ENCODE assay signal across 8 cellular contexts in the genomic region with DNA sequence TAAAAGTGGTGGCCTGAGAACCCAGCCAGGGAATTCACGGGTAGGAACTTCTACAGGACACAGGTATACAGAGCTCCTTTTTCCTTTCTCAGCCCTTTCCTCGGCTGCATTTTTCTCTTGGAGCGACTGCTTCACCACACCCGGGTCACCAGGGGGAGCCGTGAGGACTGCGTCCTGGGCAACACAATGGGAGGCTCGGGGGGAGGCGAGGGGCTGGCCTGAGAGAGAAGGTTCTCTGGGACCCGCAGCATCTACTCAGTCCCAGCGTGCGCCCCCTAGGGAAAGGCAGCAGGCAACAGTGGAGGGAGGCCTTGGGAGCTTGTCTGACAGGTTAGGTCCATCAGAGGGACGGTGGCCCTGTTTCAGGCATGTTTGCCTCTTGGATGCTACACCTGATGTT. TPM values are rescaled to one million over a fixed set of nuclear protein-coding genes. Genes with fewer than 3 reads are reported as not detected.
DNase-seq lines count a peak whose midpoint lies in the region; ATAC-seq and TF ChIP-seq lines count a peak whose summit lies in the region.
"Not testable (repeated sequence)": the region's sequence is repeated elsewhere in the genome, so short reads cannot be mapped to it uniquely, and the experiment has no call there.

No MANE protein-coding gene starts in this region.

- not testable (repeated sequence) for H3K27ac Mint-ChIP-seq in GM23338

- H3K9me3 ChIP-seq in BE2C, result not testable (repeated sequence)

- H3F3A ChIP-seq in GM23338 (replicated peaks; ENCODE audit: low read depth), result not testable (repeated sequence)

- H3K4me3 ChIP-seq in BE2C (ENCODE audit: low read depth, low read length); GM23338: not testable (repeated sequence)

- peak; percentile 100 for ATAC-seq in GM23338
- ATAC-seq in esophagus mucosa, result peak; percentile 52
- peak; percentile 79 for ATAC-seq in left colon
- peak; percentile 64 for ATAC-seq in sciatic nerve

- H3K4me2 ChIP-seq in GM23338, result not testable (repeated sequence)

- not testable (repeated sequence) for H2AFZ ChIP-seq in GM23338

- not testable (repeated sequence) for H3K27me3 Mint-ChIP-seq in GM23338 (ENCODE audit: insufficient read depth, low read depth, poor library complexity)

- intact Hi-C loops in left colon (cut with DNase I, micrococcal nuclease); sciatic nerve (cut with DNase I): not testable (repeated sequence)

- not testable (repeated sequence) for H3K79me2 ChIP-seq in GM23338 (replicated peaks; ENCODE audit: insufficient read depth)

- H3K4me3 Mint-ChIP-seq in GM23338, result not testable (repeated sequence)

- not testable (repeated sequence) for H3K27ac ChIP-seq in GM23338 (ENCODE audit: low read depth)

- peak; percentile 75 for TF ChIP-seq CTCF in BE2C (IDR thresholded peaks at IDR 0.05; ENCODE audit: low read depth, low read length)
- TF ChIP-seq CTCF in GM23338 (conservative IDR thresholded peaks at IDR 0.05; ENCODE audit: low read depth in 2 of 2), result peak; percentile 80 to 82

- not testable (repeated sequence) for H3K4me1 Mint-ChIP-seq in GM23338

- not testable (repeated sequence) for H3K9me3 Mint-ChIP-seq in GM23338

- H3K27me3 ChIP-seq in BE2C; GM23338 (ENCODE audit: insufficient read depth): not testable (repeated sequence)

- DNase-seq in BE2C (peak; percentile 92), GM23338 (ENCODE audit: low spot score) (peak; percentile 95), NCI-H1436 (lab: John Stamatoyannopoulos, UW) (peak; percentile 66), SHP77 (lab: John Stamatoyannopoulos, UW) (peak; percentile 73 to 83), left colon (peak; percentile 36 to 53)
- DNase-seq in activated naive CD4-positive, alpha-beta T cell treated with anti-CD3 and anti-CD28 coated beads, Interleukin-2, amount 50 U/mL, for 16 hours, result peak; percentile 11
- not testable (repeated sequence) for DNase-seq in sciatic nerve (ENCODE audit: low spot score)

- not testable (repeated sequence) for H4K20me1 ChIP-seq in GM23338 (replicated peaks; ENCODE audit: insufficient read depth)

- H3K4me1 ChIP-seq in BE2C; GM23338 (ENCODE audit: insufficient read depth): not testable (repeated sequence)

- H3K36me3 ChIP-seq in BE2C; GM23338 (ENCODE audit: insufficient read depth): not testable (repeated sequence)

- H3K9me2 ChIP-seq in GM23338 (ENCODE audit: insufficient read depth), result not testable (repeated sequence)

- not testable (repeated sequence) for H3K36me3 Mint-ChIP-seq in GM23338 (ENCODE audit: low read depth)

TF ChIP-seq in GM23338, 12 proteins besides CTCF, POLR2A, EP300 and RAD21:
- TF ChIP-seq CREB1 (CRISPR knock-in tag; IDR thresholded peaks at IDR 0.05; ENCODE audit: low read depth), result 0 out of 2 replicates have a peak, but pooled peaks have one; percentile 14

RNA-seq across cellular contexts. Expression of a gene that starts 8.3 kb away (rescaled TPM):
- 34.0 TPM for polyA plus RNA-seq in BE2C (2012; ENCODE audit: insufficient read depth, insufficient read length, low read depth)
- 11.5 and 11.8 TPM in 2 replicates for total RNA-seq in GM23338 (2014; rRNA removed; shearing (Covaris generic))
- polyA plus RNA-seq in GM23338 (2016; fragmentation: Nextera tagmentation; extraction: Ambion mirVana), result 9.7 and 10.8 TPM in 2 replicates
- total RNA-seq in esophagus mucosa, result 11.8 TPM
- total RNA-seq in left colon, result 10 to 100 TPM; 20.1 to 21.3 TPM
- 32.6 TPM for total RNA-seq in sciatic nerve

RNA-seq across cellular contexts. Expression of a gene that starts 37.1 kb away (rescaled TPM):
- polyA plus RNA-seq in BE2C (2012; ENCODE audit: insufficient read depth, insufficient read length, low read depth), result not detected
- 2.2 TPM in 1 of 2 replicates, not detected in the other for total RNA-seq in GM23338 (2014; rRNA removed; shearing (Covaris generic))
- not detected in 2 replicates for polyA plus RNA-seq in GM23338 (2016; fragmentation: Nextera tagmentation; extraction: Ambion mirVana)
- total RNA-seq in esophagus mucosa, result 0.40 TPM
- 1 to 10 TPM in 1 of 2 donors, under 1 TPM in 1; 0.89 to 1.5 TPM for total RNA-seq in left colon
- 1.5 TPM for total RNA-seq in sciatic nerve
